Comparison of ENCODE assay signal across 27 cellular contexts in the genomic region with DNA sequence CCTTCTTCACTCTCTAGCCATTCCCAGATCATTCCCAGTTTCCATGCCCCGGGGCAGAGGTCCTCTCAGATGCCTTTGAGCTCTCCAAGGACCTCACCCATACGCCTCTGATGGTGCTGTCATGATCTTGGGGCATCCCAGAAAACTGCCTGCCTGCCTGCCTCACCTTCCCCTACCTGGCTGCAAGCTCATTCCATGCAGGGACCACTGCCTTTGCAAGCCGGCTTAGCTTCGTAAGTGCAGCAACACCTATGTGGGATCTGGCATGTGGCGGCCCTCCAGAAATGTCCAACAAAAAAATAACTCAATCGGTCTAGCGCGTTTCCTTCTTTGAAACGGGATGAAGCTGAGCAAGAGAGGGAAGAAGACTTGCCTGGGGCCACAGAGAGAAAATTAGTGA. TPM values are rescaled to one million over a fixed set of nuclear protein-coding genes. Genes with fewer than 3 reads are reported as not detected.
"Had no signal": no experiment of that assay in that cellular context is flagged by ENCODE, and none has a peak within 500 bp of the region (broad histone marks: within the 10 kb centered on the region; RNA-seq: fewer than 3 reads in every experiment).

No MANE protein-coding gene starts in this region.

- H3K9me3 Mint-ChIP-seq: effector memory CD8-positive, alpha-beta T cell; nephron; neural progenitor cell; stimulated activated effector memory CD8-positive, alpha-beta T cell treated with anti-CD3 and anti-CD28 coated beads, Interleukin-12 subunit alpha, Interleukin-12 subunit beta, amount 100 ng/mL, for 72 hours had no signal

- H3K4me2 ChIP-seq: hepatocyte, neural progenitor cell, smooth muscle cell had no signal

- H3K36me3 Mint-ChIP-seq: neural progenitor cell; stimulated activated effector memory CD8-positive, alpha-beta T cell treated with anti-CD3 and anti-CD28 coated beads, Interleukin-12 subunit alpha, Interleukin-12 subunit beta, amount 100 ng/mL, for 72 hours had no signal

- H3K4me3 ChIP-seq: colonic mucosa, heart left ventricle, hepatocyte, lower lobe of right lung, neural progenitor cell, prostate gland, right atrium auricular region, smooth muscle cell, stomach, thyroid gland had no signal

- FAIRE-seq: frontal cortex had no signal

- H3K4me1 ChIP-seq: colonic mucosa, heart left ventricle, lower lobe of right lung, prostate gland, right atrium auricular region, stomach, thyroid gland had no signal

- H3K79me2 ChIP-seq: hepatocyte had no signal

- H3K9ac ChIP-seq: neural progenitor cell had no signal

- H3K27ac Mint-ChIP-seq: nephron; neural progenitor cell; stimulated activated effector memory CD8-positive, alpha-beta T cell treated with anti-CD3 and anti-CD28 coated beads, Interleukin-12 subunit alpha, Interleukin-12 subunit beta, amount 100 ng/mL, for 72 hours had no signal

- H3K36me3 ChIP-seq: colonic mucosa, heart left ventricle, lower lobe of right lung, neural progenitor cell, prostate gland, right atrium auricular region, stomach, thyroid gland had no signal

- DNase-seq: colonic mucosa; dermis blood vessel endothelial cell; effector memory CD8-positive, alpha-beta T cell; heart left ventricle; kidney glomerular epithelial cell; left ventricle myocardium superior; lower lobe of right lung; nucleus accumbens; stimulated activated CD4-positive, alpha-beta T cell treated with anti-CD3 and anti-CD28 coated beads, Interleukin-2, amount 100 ng/mL, for 24 hours; stimulated activated CD4-positive, alpha-beta T cell treated with anti-CD3 and anti-CD28 coated beads, Interleukin-4, amount 100 ng/mL, for 24 hours; stimulated activated naive CD4-positive, alpha-beta T cell treated with Interleukin-2 at 50 U/mL for 16 hours; stomach; thyroid gland; trophoblast cell had no signal

- H3K27me3 ChIP-seq: colonic mucosa, neural progenitor cell, right atrium auricular region, thyroid gland had no signal

- H2AFZ ChIP-seq: hepatocyte, neural progenitor cell had no signal

- H3K27ac ChIP-seq: colonic mucosa, heart left ventricle, hepatocyte, lower lobe of right lung, neural progenitor cell, prostate gland, right atrium auricular region, stomach, thyroid gland had no signal

- H3K9me3 ChIP-seq: colonic mucosa, heart left ventricle, lower lobe of right lung, prostate gland, right atrium auricular region, stomach, thyroid gland had no signal

- H3K4me3 Mint-ChIP-seq: effector memory CD8-positive, alpha-beta T cell; nephron; neural progenitor cell; stimulated activated effector memory CD8-positive, alpha-beta T cell treated with anti-CD3 and anti-CD28 coated beads, Interleukin-12 subunit alpha, Interleukin-12 subunit beta, amount 100 ng/mL, for 72 hours had no signal

- ATAC-seq: effector memory CD8-positive, alpha-beta T cell; heart left ventricle; left ventricle myocardium superior; lower lobe of right lung; sciatic nerve; stimulated activated effector memory CD8-positive, alpha-beta T cell treated with anti-CD3 and anti-CD28 coated beads, Interleukin-12 subunit alpha, Interleukin-12 subunit beta, amount 100 ng/mL, for 72 hours had no signal

- H3K4me1 Mint-ChIP-seq: stimulated activated effector memory CD8-positive, alpha-beta T cell treated with anti-CD3 and anti-CD28 coated beads, Interleukin-12 subunit alpha, Interleukin-12 subunit beta, amount 100 ng/mL, for 72 hours had no signal

RNA-seq across cellular contexts. Expression of gene C4orf50, which starts 53.0 kb away (rescaled TPM):
- total RNA-seq: chondrocyte, fibroblast of villous mesenchyme, glomerular endothelial cell, hepatocyte, osteocyte, right atrium auricular region, smooth muscle cell had no signal
- polyA plus RNA-seq: heart left ventricle, hepatocyte, smooth muscle cell had no signal
